In the genomic region with DNA sequence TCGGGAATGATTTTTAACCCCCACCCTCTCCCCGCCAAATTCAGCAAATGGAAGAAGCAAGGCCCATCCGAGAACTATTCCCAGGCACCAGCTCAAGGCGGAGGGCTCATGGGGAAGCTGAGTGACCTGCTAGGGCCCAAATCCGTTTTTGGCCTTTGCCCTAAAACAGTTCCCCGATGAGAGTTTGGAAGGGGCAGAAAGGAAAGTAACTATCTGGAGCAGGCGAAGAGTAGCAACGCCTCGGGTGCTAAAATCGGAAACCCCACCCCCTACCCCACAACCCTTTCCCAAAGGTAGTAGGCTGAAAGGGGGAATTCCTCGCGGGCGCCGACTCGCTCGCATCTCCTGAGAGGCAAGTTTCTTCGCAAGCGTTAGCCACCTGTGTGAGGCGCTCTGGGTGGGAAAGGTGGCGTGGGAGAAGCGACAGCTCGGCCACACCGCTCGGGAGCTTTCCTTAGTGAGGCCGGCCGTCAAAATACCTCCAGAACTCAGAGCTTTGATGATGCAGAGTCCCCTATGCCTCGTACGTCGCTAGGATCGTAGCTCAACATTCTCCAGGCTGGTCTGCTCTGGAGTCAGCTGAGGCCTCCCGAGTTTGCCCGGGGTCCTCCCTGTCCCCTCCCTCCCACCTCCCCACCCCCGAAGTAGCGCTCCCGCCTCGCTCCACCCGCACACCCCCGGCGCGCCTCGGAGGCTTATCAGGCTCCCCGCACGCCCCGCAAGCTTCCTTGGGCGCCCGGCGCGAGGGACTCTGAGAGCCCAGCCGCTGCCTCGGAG, we compare ENCODE assay signal across 8 cellular contexts. TPM values are rescaled to one million over a fixed set of nuclear protein-coding genes. Genes with fewer than 3 reads are reported as not detected.
DNase-seq lines count a peak whose midpoint lies in the region; ATAC-seq and TF ChIP-seq lines count a peak whose summit lies in the region.

No MANE protein-coding gene starts in this region.

- H3K36me3 ChIP-seq in KMS-11 (ENCODE audit: insufficient read depth) (no peaks in the 10 kb centered on the region), right lobe of liver (no peaks in the 10 kb centered on the region), testis (ENCODE audit: low read depth, missing control alignments) (no peaks in the 10 kb centered on the region)

- H3K4me3 ChIP-seq in KMS-11 (IDR thresholded peaks at IDR 0.05; ENCODE audit: insufficient read depth, low read depth, low read length) (no peak overlapping the region), right lobe of liver (peak overlapping the region; percentile 39 to 48 (median 43)), testis (peak overlapping the region; percentile 71 to 72)

- peak overlapping the region; percentile 84 for H3K4me2 ChIP-seq in KMS-11

- H3K4me1 ChIP-seq in KMS-11 (ENCODE audit: low read depth, poor library complexity, severe bottlenecking) (peaks cover 8% of the 10 kb centered on the region), right lobe of liver (peaks cover 0 to 7% (median 2%) of the 10 kb centered on the region in 4 donors), testis (no peaks in the 10 kb centered on the region)

- H3K9ac ChIP-seq in KMS-11 = peak overlapping the region; percentile 46; the same call in 1 of the 2 replicates

- no peaks in the 10 kb centered on the region for H4K20me1 ChIP-seq in KMS-11 (ENCODE audit: insufficient read depth)

- no peak for TF ChIP-seq CTCF in KMS-11 (conservative IDR thresholded peaks at IDR 0.05; ENCODE audit: low read depth, low read length)
- no peak for TF ChIP-seq CTCF in right lobe of liver (IDR thresholded peaks at IDR 0.05)
- no peak for TF ChIP-seq CTCF in testis (IDR thresholded peaks at IDR 0.05)

- 1% methylated on average over 22 of the region's 50 CpGs for WGBS in right lobe of liver (ENCODE audit: insufficient coverage, low coverage, low lambda C conversion rate, missing lambda C conversion rate)
- 2 to 3% methylated on average over 40 to 47 of the region's 50 CpGs for WGBS in testis, 2 donors

- H3K27ac ChIP-seq in KMS-11 = no peak overlapping the region
- H3K27ac ChIP-seq in right lobe of liver = peak overlapping the region in 2 of 3 donors; percentile 6 to 18
- peak overlapping the region; percentile 79 to 93 for H3K27ac ChIP-seq in testis

- peak; percentile 47 to 57 (median 53) for ATAC-seq in right lobe of liver

- DNase-seq in DMS53 treated with DMSO at 0.1 percent for 48 hours (lab: John Stamatoyannopoulos, UW; ENCODE audit: unreplicated experiment) (peak; percentile 12), ecto neural progenitor cell (ENCODE audit: low spot score) (peak; percentile 72), right lobe of liver (peak in 1 of 3 donors; percentile 21), testis (peak; percentile 51), SW480 (ENCODE audit: low spot score) (no peak), NCI-H226 (no peak)
- no peak for DNase-seq in effector CD4-positive, alpha-beta T cell

- intact Hi-C loops in right lobe of liver (cut with DNase I) (no loop called here), testis (cut with DNase I; ENCODE audit: low total_unique reads) (no loop called here)

- H3K27me3 ChIP-seq in KMS-11 (ENCODE audit: insufficient read depth, low read depth) = no peaks in the 10 kb centered on the region
- H3K27me3 ChIP-seq in right lobe of liver = peaks cover 3 to 11% of the 10 kb centered on the region in 2 donors
- no peaks in the 10 kb centered on the region for H3K27me3 ChIP-seq in testis

- H3K9me3 ChIP-seq in right lobe of liver (no peaks in the 10 kb centered on the region), testis (no peaks in the 10 kb centered on the region)

- TF ChIP-seq POLR2A in right lobe of liver (IDR thresholded peaks at IDR 0.05) (no peak), testis (IDR thresholded peaks at IDR 0.05) (no peak)

- peak overlapping the region; percentile 92 for H2AFZ ChIP-seq in KMS-11 (ENCODE audit: low read depth)

- no peaks in the 10 kb centered on the region for H3K79me2 ChIP-seq in KMS-11 (ENCODE audit: insufficient read depth, low read depth)

RNA-seq across cellular contexts. Expression of a gene that starts 0.6 kb away (rescaled TPM):
- 1 to 10 TPM; 1.1 to 2.0 (median 1.3) TPM for total RNA-seq in right lobe of liver
- 10 to 100 TPM; 12.5 to 15.3 TPM for total RNA-seq in testis
- polyA plus RNA-seq in testis (ENCODE audit: insufficient read depth, low read depth, low replicate concordance) = 6.3 TPM

Comparison
In these comparisons a context has a peak if more than half of its experiments do, and no peak if none do; other contexts are left out.
1. DNase-seq: peak in DMS53 treated with DMSO at 0.1 percent for 48 hours (single experiment), ecto neural progenitor cell (single experiment) and testis (single experiment); none in SW480 (single experiment), effector CD4-positive, alpha-beta T cell (single experiment) and NCI-H226 (single experiment).
2. RNA of a gene that starts 0.6 kb away (total RNA-seq): 12.5 to 15.3 TPM in testis; 1.1 to 2.0 TPM in right lobe of liver; every median in the first group is over 4 times any median in the second.